8 cellular contexts compared by ENCODE assay signal in the genomic region with DNA sequence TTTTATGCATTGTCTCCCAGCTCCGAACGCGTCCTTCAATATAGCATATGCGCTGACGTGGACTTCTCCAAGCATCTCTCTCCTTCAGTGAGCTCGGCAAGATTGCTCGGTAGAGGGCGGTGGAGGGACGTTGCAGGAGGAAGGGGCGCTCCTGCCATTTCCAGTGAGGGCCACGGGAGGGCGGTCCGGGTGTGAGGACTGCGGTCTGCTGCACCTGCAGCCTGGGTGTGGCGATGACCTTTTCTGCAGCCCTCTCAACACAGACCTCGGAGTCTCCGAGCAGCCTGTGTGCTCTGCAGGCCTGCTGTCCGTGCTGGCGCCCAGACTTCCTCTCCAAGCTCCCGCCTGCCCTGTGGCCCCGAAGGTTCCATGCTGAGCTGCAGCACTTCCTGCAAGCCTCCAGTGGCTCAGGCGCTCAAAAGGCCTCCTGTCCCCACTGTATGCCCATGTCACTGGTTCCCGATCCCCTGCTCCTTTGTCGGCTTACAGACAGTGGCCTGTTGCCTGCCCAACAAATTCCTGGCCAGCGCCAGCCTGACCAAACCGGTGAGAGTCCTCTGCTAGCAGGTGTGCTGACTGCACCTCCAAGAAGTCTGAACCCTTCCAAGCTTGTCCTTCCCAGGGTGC. TPM values are rescaled to one million over a fixed set of nuclear protein-coding genes. Genes with fewer than 3 reads are reported as not detected.
A peak's percentile ranks its signal among the peaks of the same experiment; 100 is the strongest.
DNase-seq lines count a peak whose midpoint lies in the region; ATAC-seq and TF ChIP-seq lines count a peak whose summit lies in the region.

No MANE protein-coding gene starts in this region.

- peak overlapping the region in 1 of 7 donors; percentile 4 for H3K27ac Mint-ChIP-seq in CD14-positive monocyte

- ATAC-seq in GM19438 (IDR thresholded peaks at IDR 0.05; ENCODE audit: low read depth, unreplicated experiment) = peak; percentile 86
- peak; percentile 87 for ATAC-seq in HG03521 (IDR thresholded peaks at IDR 0.05; ENCODE audit: unreplicated experiment)

- peak overlapping the region; percentile 2 for H2BK15ac ChIP-seq in mesenchymal stem cell (ENCODE audit: low read depth, poor library complexity, severe bottlenecking)

- H2BK5ac ChIP-seq in mesenchymal stem cell (ENCODE audit: low read depth, low read length, poor library complexity, severe bottlenecking) = no peak overlapping the region

- H2AFZ ChIP-seq in mesenchymal stem cell (ENCODE audit: low read depth, low read length) = no peak overlapping the region

- peaks cover 7% of the 10 kb centered on the region for H3K4me1 Mint-ChIP-seq in CD14-positive monocyte

- DNase-seq in CD14-positive monocyte (ENCODE audit: low spot score) (peak; percentile 90), NK-92 (lab: John Stamatoyannopoulos, UW; ENCODE audit: unreplicated experiment) (peak; percentile 22), mesenchymal stem cell (peak; percentile 87)
- DNase-seq in activated CD8-positive, alpha-beta memory T cell treated with anti-CD3 and anti-CD28 coated beads for 1 hour (ENCODE audit: extremely low read depth in 1 of 2, low read depth in 1 of 2) = peak; percentile 87 to 89
- DNase-seq in effector memory CD4-positive, alpha-beta T cell = peak; percentile 79 to 84 (median 80)
- DNase-seq in stimulated activated CD8-positive, alpha-beta memory T cell treated with anti-CD3 and anti-CD28 coated beads, Interleukin-15, amount 100 ng/mL, for 24 hours (ENCODE audit: low read depth) = peak; percentile 73

- H3K23ac ChIP-seq in mesenchymal stem cell (ENCODE audit: low read length in 2 of 2) = no peak overlapping the region

- peaks cover 10% of the 10 kb centered on the region for H3K4me1 ChIP-seq in effector memory CD4-positive, alpha-beta T cell (ENCODE audit: control insufficient read depth, insufficient read depth, low read length, poor library complexity, severe bottlenecking)
- peaks cover 9% of the 10 kb centered on the region for H3K4me1 ChIP-seq in mesenchymal stem cell (ENCODE audit: control insufficient read depth, insufficient read depth, low read depth, low read length)

- no peak overlapping the region for H4K8ac ChIP-seq in mesenchymal stem cell (ENCODE audit: low read length)

- H2BK12ac ChIP-seq in mesenchymal stem cell (ENCODE audit: low read length in 2 of 2) = no peak overlapping the region

- peaks cover 0 to 6% (median 2%) of the 10 kb centered on the region in 3 donors for H3K27me3 Mint-ChIP-seq in CD14-positive monocyte (ENCODE audit: low read depth in 3 of 3)

- H3K4me3 ChIP-seq in effector memory CD4-positive, alpha-beta T cell (ENCODE audit: insufficient read depth, low read depth, low read length, poor library complexity, severe bottlenecking) = peak overlapping the region; percentile 40
- no peak overlapping the region for H3K4me3 ChIP-seq in mesenchymal stem cell (ENCODE audit: insufficient read depth in 1 of 2, low read depth in 1 of 2, low read length in 2 of 2)

- H2AK5ac ChIP-seq in mesenchymal stem cell (ENCODE audit: low read length, severe bottlenecking) = no peak overlapping the region

- H4K91ac ChIP-seq in mesenchymal stem cell (ENCODE audit: low read length) = no peak overlapping the region

- H3K36me3 Mint-ChIP-seq in CD14-positive monocyte = no peaks in the 10 kb centered on the region

- peak; percentile 99 for TF ChIP-seq CTCF in CD14-positive monocyte (IDR thresholded peaks at IDR 0.05)

- peak overlapping the region; percentile 56 to 81 for H3K4me3 Mint-ChIP-seq in CD14-positive monocyte

- H3K4ac ChIP-seq in mesenchymal stem cell (ENCODE audit: low read depth in 1 of 2, low read length in 2 of 2) = no peak overlapping the region

- H3K14ac ChIP-seq in mesenchymal stem cell (ENCODE audit: low read length in 2 of 2) = no peak overlapping the region

- H3K9me3 Mint-ChIP-seq in CD14-positive monocyte = peaks cover 0 to 3% (median 0%) of the 10 kb centered on the region in 7 donors

- peak overlapping the region; percentile 40 for H3K4me2 ChIP-seq in mesenchymal stem cell (ENCODE audit: low read length, poor library complexity, severe bottlenecking)

- H2BK120ac ChIP-seq in mesenchymal stem cell (ENCODE audit: low read depth, low read length) = no peak overlapping the region

- no peaks in the 10 kb centered on the region for H3K79me1 ChIP-seq in mesenchymal stem cell (replicated peaks; ENCODE audit: low read length, poor library complexity, severe bottlenecking)

- H3K36me3 ChIP-seq in effector memory CD4-positive, alpha-beta T cell (ENCODE audit: control insufficient read depth, insufficient read depth, low read length) = no peaks in the 10 kb centered on the region
- H3K36me3 ChIP-seq in mesenchymal stem cell (ENCODE audit: control insufficient read depth in 1 of 2, insufficient read depth in 2 of 2, low read depth in 1 of 2, low read length in 2 of 2) = no peaks in the 10 kb centered on the region

- H3K27me3 ChIP-seq in effector memory CD4-positive, alpha-beta T cell (replicated peaks; ENCODE audit: control insufficient read depth, insufficient read depth, low read length, poor library complexity, severe bottlenecking) = no peaks in the 10 kb centered on the region
- peaks cover 0 to 22% of the 10 kb centered on the region in 2 experiments for H3K27me3 ChIP-seq in mesenchymal stem cell (ENCODE audit: control insufficient read depth in 1 of 2, insufficient read depth in 1 of 2, low read length in 2 of 2)

- no peak overlapping the region for H3K9ac ChIP-seq in mesenchymal stem cell (ENCODE audit: low read length)

- H3K27ac ChIP-seq in effector memory CD4-positive, alpha-beta T cell (ENCODE audit: insufficient read depth, low read length, poor library complexity, severe bottlenecking) = no peak overlapping the region
- no peak overlapping the region for H3K27ac ChIP-seq in mesenchymal stem cell (ENCODE audit: low read length, poor library complexity, severe bottlenecking)

- WGBS in mesenchymal stem cell = 12% methylated on average over 26 of the region's 26 CpGs

- H3K9me3 ChIP-seq in effector memory CD4-positive, alpha-beta T cell (ENCODE audit: control insufficient read depth, low read length) = no peaks in the 10 kb centered on the region
- no peaks in the 10 kb centered on the region for H3K9me3 ChIP-seq in mesenchymal stem cell (ENCODE audit: control insufficient read depth, low read length)

- intact Hi-C loops in CD14-positive monocyte (cut with micrococcal nuclease) = loop anchor here (2.0 to 10.0 kb wide), 3 partner anchors 70 to 146 kb away; no protein-coding TSS in a partner anchor

- H3K18ac ChIP-seq in mesenchymal stem cell (ENCODE audit: low read depth in 1 of 2, low read length in 2 of 2) = no peak overlapping the region

RNA-seq across cellular contexts. Expression of a gene that starts 8.9 kb away (rescaled TPM):
- polyA plus RNA-seq in CD14-positive monocyte = not detected
- polyA plus RNA-seq in mesenchymal stem cell (2013, experiment 1 of 2) = not detected
- not detected for polyA plus RNA-seq in mesenchymal stem cell (2013, experiment 2 of 2)

RNA-seq across cellular contexts. Expression of a gene that starts 24.1 kb away (rescaled TPM):
- not detected for polyA plus RNA-seq in CD14-positive monocyte
- 0.04 TPM for polyA plus RNA-seq in mesenchymal stem cell (2013, experiment 1 of 2)
- 0.04 TPM for polyA plus RNA-seq in mesenchymal stem cell (2013, experiment 2 of 2)

Comparison
In these comparisons a context has a peak if more than half of its experiments do, and no peak if none do; other contexts are left out.
1. DNase-seq: peak in every context shown above with its lines; median percentile 90 in CD14-positive monocyte; 88 in activated CD8-positive, alpha-beta memory T cell treated with anti-CD3 and anti-CD28 coated beads for 1 hour; 87 in mesenchymal stem cell; 80 in effector memory CD4-positive, alpha-beta T cell; 73 in stimulated activated CD8-positive, alpha-beta memory T cell treated with anti-CD3 and anti-CD28 coated beads, Interleukin-15, amount 100 ng/mL, for 24 hours; 22 in NK-92.